ENCODE assay signal across 22 cellular contexts in the genomic region with DNA sequence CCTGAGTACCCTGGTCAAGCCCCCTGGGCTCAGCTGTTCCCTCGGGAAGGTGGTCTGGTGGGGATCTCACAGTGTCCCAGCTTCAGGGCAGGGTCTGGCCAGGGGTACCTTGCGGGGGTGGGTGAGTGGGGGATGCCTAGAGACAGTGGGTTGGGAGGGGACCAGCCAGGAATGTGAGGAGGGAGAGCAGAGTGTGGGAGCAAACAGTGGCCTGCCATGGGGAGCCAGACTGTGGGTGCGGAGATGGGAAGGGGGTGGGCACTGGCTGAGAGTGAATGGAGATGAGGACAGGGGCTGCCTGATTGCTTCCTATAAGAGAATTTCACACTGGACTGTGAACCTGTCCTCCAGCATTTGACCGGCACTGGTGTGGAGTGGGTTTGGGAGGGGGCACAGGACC.
"Had no signal": no experiment of that assay in that cellular context is flagged by ENCODE, and none has a peak within 500 bp of the region (broad histone marks: within the 10 kb centered on the region; RNA-seq: fewer than 3 reads in every experiment).

No MANE protein-coding gene starts in this region.

- H3K4me2 ChIP-seq: SK-N-SH had no signal

- H3K36me3 Mint-ChIP-seq: activated naive CD8-positive, alpha-beta T cell treated with anti-CD3 and anti-CD28 coated beads, Interleukin-2, amount 10 ng/mL, durations not matched to agents 7 days and 5 days had no signal

- H3K4me1 Mint-ChIP-seq: activated naive CD8-positive, alpha-beta T cell treated with anti-CD3 and anti-CD28 coated beads, Interleukin-2, amount 10 ng/mL, durations not matched to agents 7 days and 5 days had no signal

- DNase-seq: activated CD4-positive, alpha-beta T cell treated with anti-CD3 and anti-CD28 coated beads for 4 hours; activated CD8-positive, alpha-beta memory T cell treated with anti-CD3 and anti-CD28 coated beads, Interleukin-2, amount 50 U/mL, for 4 hours; activated CD8-positive, alpha-beta T cell treated with anti-CD3 and anti-CD28 coated beads for 36 hours; activated naive CD4-positive, alpha-beta T cell treated with anti-CD3 and anti-CD28 coated beads, Interleukin-2, amount 50 U/mL, for 16 hours; activated naive CD8-positive, alpha-beta T cell treated with anti-CD3 and anti-CD28 coated beads, Interleukin-2, amount 10 ng/mL, durations not matched to agents 7 days and 5 days; activated T-cell treated with anti-CD3 and anti-CD28 coated beads, Interleukin-2, amount 50 U/mL, for 72 hours; adrenal gland; anterior cingulate cortex; MG63; NCI-H1105 treated with DMSO at 0.1 percent for 48 hours; NCI-H1436 treated with DMSO at 0.1 percent for 48 hours; NCI-H187; NCI-H2081; NCI-H446; Right ventricle myocardium superior; SK-N-SH; SW 1271 had no signal

- H3K4me3 ChIP-seq: adrenal gland, breast epithelium, MG63, Peyer's patch, SJCRH30 had no signal

- H3K9me3 ChIP-seq: adrenal gland, breast epithelium, MG63, Peyer's patch, SJCRH30, SK-N-SH had no signal

- H3K4me3 Mint-ChIP-seq: activated CD8-positive, alpha-beta T cell treated with anti-CD3 and anti-CD28 coated beads for 36 hours; activated naive CD8-positive, alpha-beta T cell treated with anti-CD3 and anti-CD28 coated beads, Interleukin-2, amount 10 ng/mL, durations not matched to agents 7 days and 5 days; activated T-cell treated with anti-CD3 and anti-CD28 coated beads, Interleukin-2, amount 50 U/mL, for 72 hours had no signal

- H3K27me3 ChIP-seq: adrenal gland, breast epithelium, MG63, Peyer's patch had no signal

- H3K9me3 Mint-ChIP-seq: activated CD8-positive, alpha-beta T cell treated with anti-CD3 and anti-CD28 coated beads for 36 hours; activated naive CD8-positive, alpha-beta T cell treated with anti-CD3 and anti-CD28 coated beads, Interleukin-2, amount 10 ng/mL, durations not matched to agents 7 days and 5 days; activated T-cell treated with anti-CD3 and anti-CD28 coated beads, Interleukin-2, amount 50 U/mL, for 72 hours had no signal

- H3K36me3 ChIP-seq: adrenal gland, breast epithelium, MG63, Peyer's patch, SJCRH30 had no signal

- ATAC-seq: activated CD4-positive, CD25-positive, alpha-beta regulatory T cell treated with anti-CD3 and anti-CD28 coated beads, Interleukin-2, amount 50 U/mL, for 24 hours; activated CD8-positive, alpha-beta T cell treated with anti-CD3 and anti-CD28 coated beads for 36 hours; activated T-cell treated with anti-CD3 and anti-CD28 coated beads, Interleukin-2, amount 50 U/mL, for 72 hours had no signal

- H3K27ac ChIP-seq: adrenal gland, breast epithelium, Peyer's patch, RWPE1, SJCRH30 had no signal

- H3K4me1 ChIP-seq: adrenal gland, breast epithelium, Peyer's patch had no signal

- H3K27ac Mint-ChIP-seq: activated CD8-positive, alpha-beta T cell treated with anti-CD3 and anti-CD28 coated beads for 36 hours; activated naive CD8-positive, alpha-beta T cell treated with anti-CD3 and anti-CD28 coated beads, Interleukin-2, amount 10 ng/mL, durations not matched to agents 7 days and 5 days; activated T-cell treated with anti-CD3 and anti-CD28 coated beads, Interleukin-2, amount 50 U/mL, for 72 hours had no signal

- H3K9ac ChIP-seq: SK-N-SH had no signal
